ENCODE assay signal across 8 cellular contexts in the genomic region with DNA sequence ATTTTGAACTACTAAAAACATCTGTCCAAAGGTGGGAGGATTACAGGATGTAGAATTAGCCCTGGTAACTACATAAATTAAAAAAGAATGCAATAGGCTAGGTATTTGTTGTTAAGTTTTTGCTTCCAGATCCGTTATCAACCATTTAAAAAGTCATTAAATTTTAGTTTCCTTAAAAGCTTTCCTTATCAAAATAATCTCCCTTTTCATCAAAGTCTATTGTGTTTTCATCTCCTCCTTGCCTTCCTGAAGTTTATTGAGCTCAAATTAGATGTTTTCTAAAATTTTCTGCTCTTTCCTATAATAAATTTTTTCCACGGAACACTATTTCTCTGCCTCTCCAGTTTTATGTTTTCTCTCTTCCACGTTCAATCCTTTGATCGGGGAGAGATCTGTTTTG.
"Had no signal": no experiment of that assay in that cellular context is flagged by ENCODE, and none has a peak within 500 bp of the region (broad histone marks: within the 10 kb centered on the region; RNA-seq: fewer than 3 reads in every experiment).

No MANE protein-coding gene starts in this region.

- H3K4me3 ChIP-seq: GM23248, HAP-1 had no signal

- H3K36me3 Mint-ChIP-seq: IgD-negative memory B cell had no signal

- H3K4me1 Mint-ChIP-seq: IgD-negative memory B cell had no signal

- ATAC-seq: HCT116 had no signal

- H3K27ac ChIP-seq: GM23248 had no signal

- FAIRE-seq: HTR-8/SVneo had no signal

- H3K36me3 ChIP-seq: HAP-1 had no signal

- H3K4me1 ChIP-seq: HAP-1 had no signal

- H3K4me3 Mint-ChIP-seq: IgD-negative memory B cell had no signal

- H3K9ac ChIP-seq: GM23248 had no signal

- DNase-seq: GM23248, GOT3, H7, KG1 had no signal

- H3K9me3 ChIP-seq: HAP-1 had no signal

- H2AFZ ChIP-seq: GM23248 had no signal

- H3K27ac Mint-ChIP-seq: IgD-negative memory B cell had no signal
